1 cellular context compared by ENCODE assay signal in genomic region chr17:44831270-44831770, GRCh38.
TF ChIP-seq lines count a peak whose summit lies in the region.

No MANE protein-coding gene starts in this region.

TF ChIP-seq in H1, 55 proteins besides CTCF, POLR2A, EP300 and RAD21:
- TF ChIP-seq SP1 (IDR thresholded peaks at IDR 0.05; ENCODE audit: low read depth, low read length): no peak
